In genomic region chr20:3189561-3190131, GRCh38 we compare ENCODE assay signal across 22 cellular contexts. TPM values are rescaled to one million over a fixed set of nuclear protein-coding genes. Genes with fewer than 3 reads are reported as not detected.
DNase-seq lines count a peak whose midpoint lies in the region; ATAC-seq lines count a peak whose summit lies in the region.
"Had no signal": no experiment of that assay in that cellular context is flagged by ENCODE, and none has a peak within 500 bp of the region (broad histone marks: within the 10 kb centered on the region; RNA-seq: fewer than 3 reads in every experiment).

No MANE protein-coding gene starts in this region.

- H3K36me3 ChIP-seq in CD4-positive, CD25-positive, alpha-beta regulatory T cell (ENCODE audit: control insufficient read depth, insufficient read depth, low read length): peaks cover 43% of the 10 kb centered on the region
- H3K36me3 ChIP-seq: uterus had no signal

- H3K4me1 Mint-ChIP-seq in activated CD4-positive, alpha-beta memory T cell treated with anti-CD3 and anti-CD28 coated beads for 36 hours (ENCODE audit: low read depth): peaks cover 7% of the 10 kb centered on the region
- H3K4me1 Mint-ChIP-seq in activated CD4-positive, alpha-beta memory T cell treated with anti-CD3 and anti-CD28 coated beads, Interleukin-2, amount 10 ng/mL, durations not matched to agents 7 days and 5 days: no peaks in the 10 kb centered on the region
- H3K4me1 Mint-ChIP-seq in CD4-positive, CD25-positive, alpha-beta regulatory T cell: peaks cover 0 to 3% (median 0%) of the 10 kb centered on the region in 4 donors
- peaks cover 6% of the 10 kb centered on the region for H3K4me1 Mint-ChIP-seq in activated naive CD8-positive, alpha-beta T cell treated with anti-CD3 and anti-CD28 coated beads for 36 hours
- H3K4me1 Mint-ChIP-seq in naive thymus-derived CD8-positive, alpha-beta T cell: peaks cover 0 to 9% (median 1%) of the 10 kb centered on the region in 4 donors
- H3K4me1 Mint-ChIP-seq: brain, memory B cell had no signal

- no peaks in the 10 kb centered on the region for H3K9me3 Mint-ChIP-seq in activated CD4-positive, alpha-beta memory T cell treated with anti-CD3 and anti-CD28 coated beads for 36 hours
- H3K9me3 Mint-ChIP-seq in activated CD4-positive, alpha-beta memory T cell treated with anti-CD3 and anti-CD28 coated beads, Interleukin-2, amount 10 ng/mL, durations not matched to agents 7 days and 5 days: no peaks in the 10 kb centered on the region
- H3K9me3 Mint-ChIP-seq in CD4-positive, CD25-positive, alpha-beta regulatory T cell: peaks cover 0 to 1% (median 0%) of the 10 kb centered on the region in 7 donors
- no peaks in the 10 kb centered on the region for H3K9me3 Mint-ChIP-seq in activated naive CD8-positive, alpha-beta T cell treated with anti-CD3 and anti-CD28 coated beads for 36 hours
- H3K9me3 Mint-ChIP-seq in naive thymus-derived CD8-positive, alpha-beta T cell: no peaks in the 10 kb centered on the region
- H3K9me3 Mint-ChIP-seq: brain, memory B cell had no signal

- no peak overlapping the region for H3K27ac ChIP-seq in CD4-positive, CD25-positive, alpha-beta regulatory T cell (ENCODE audit: insufficient read depth, low read length, poor library complexity, severe bottlenecking)
- H3K27ac ChIP-seq: C4-2B, HL-60, right lobe of liver, testis, uterus had no signal

- no peak overlapping the region for H3K4me3 Mint-ChIP-seq in activated CD4-positive, alpha-beta memory T cell treated with anti-CD3 and anti-CD28 coated beads for 36 hours
- no peak overlapping the region for H3K4me3 Mint-ChIP-seq in activated CD4-positive, alpha-beta memory T cell treated with anti-CD3 and anti-CD28 coated beads, Interleukin-2, amount 10 ng/mL, durations not matched to agents 7 days and 5 days
- no peak overlapping the region for H3K4me3 Mint-ChIP-seq in CD4-positive, CD25-positive, alpha-beta regulatory T cell
- no peak overlapping the region for H3K4me3 Mint-ChIP-seq in activated naive CD8-positive, alpha-beta T cell treated with anti-CD3 and anti-CD28 coated beads for 36 hours
- no peak overlapping the region for H3K4me3 Mint-ChIP-seq in naive thymus-derived CD8-positive, alpha-beta T cell
- H3K4me3 Mint-ChIP-seq: brain, memory B cell had no signal

- POLR2A ChIA-PET in activated CD4-positive, alpha-beta memory T cell treated with anti-CD3 and anti-CD28 coated beads for 36 hours (lab: Charles Lee): no interaction called here
- POLR2A ChIA-PET in activated CD4-positive, alpha-beta memory T cell treated with anti-CD3 and anti-CD28 coated beads, Interleukin-2, amount 10 ng/mL, durations not matched to agents 7 days and 5 days (lab: Charles Lee): interaction anchor here (0.9 kb wide), 1 partner anchor 20 kb away, joined by 3 read pairs; the partner anchor contains the start of gene ITPA
- POLR2A ChIA-PET in naive thymus-derived CD8-positive, alpha-beta T cell (lab: Charles Lee): no interaction called here

- peaks cover 33% of the 10 kb centered on the region for H3K36me3 Mint-ChIP-seq in activated CD4-positive, alpha-beta memory T cell treated with anti-CD3 and anti-CD28 coated beads for 36 hours
- peaks cover 46% of the 10 kb centered on the region for H3K36me3 Mint-ChIP-seq in activated CD4-positive, alpha-beta memory T cell treated with anti-CD3 and anti-CD28 coated beads, Interleukin-2, amount 10 ng/mL, durations not matched to agents 7 days and 5 days (ENCODE audit: low read depth)
- H3K36me3 Mint-ChIP-seq in CD4-positive, CD25-positive, alpha-beta regulatory T cell: peaks cover 35% of the 10 kb centered on the region
- peaks cover 10% of the 10 kb centered on the region for H3K36me3 Mint-ChIP-seq in activated naive CD8-positive, alpha-beta T cell treated with anti-CD3 and anti-CD28 coated beads for 36 hours
- peaks cover 0 to 63% (median 5%) of the 10 kb centered on the region in 3 donors for H3K36me3 Mint-ChIP-seq in naive thymus-derived CD8-positive, alpha-beta T cell

- H3K4me1 ChIP-seq in CD4-positive, CD25-positive, alpha-beta regulatory T cell (ENCODE audit: control insufficient read depth, insufficient read depth, low read length, poor library complexity, severe bottlenecking): no peaks in the 10 kb centered on the region
- H3K4me1 ChIP-seq: right lobe of liver, testis, uterus had no signal

- CTCF ChIA-PET in activated CD4-positive, alpha-beta memory T cell treated with anti-CD3 and anti-CD28 coated beads for 36 hours (lab: Charles Lee): no interaction called here
- CTCF ChIA-PET in activated CD4-positive, alpha-beta memory T cell treated with anti-CD3 and anti-CD28 coated beads, Interleukin-2, amount 10 ng/mL, durations not matched to agents 7 days and 5 days (lab: Charles Lee): no interaction called here

- no peaks in the 10 kb centered on the region for H3K27me3 ChIP-seq in CD4-positive, CD25-positive, alpha-beta regulatory T cell (ENCODE audit: control insufficient read depth, insufficient read depth, low read length)
- H3K27me3 ChIP-seq: right lobe of liver, testis, uterus had no signal

- no peak for ATAC-seq in CD4-positive, CD25-positive, alpha-beta regulatory T cell (ENCODE audit: low read depth in 2 of 2)
- no peak for ATAC-seq in naive thymus-derived CD8-positive, alpha-beta T cell
- no peak for ATAC-seq in GM21529 (IDR thresholded peaks at IDR 0.05; ENCODE audit: unreplicated experiment)

- H3K4me3 ChIP-seq in CD4-positive, CD25-positive, alpha-beta regulatory T cell (ENCODE audit: low read depth, low read length): no peak overlapping the region
- H3K4me3 ChIP-seq: right lobe of liver, testis, uterus had no signal

- intact Hi-C loops in activated CD4-positive, alpha-beta memory T cell treated with anti-CD3 and anti-CD28 coated beads for 36 hours (cut with micrococcal nuclease): no loop called here

- no peaks in the 10 kb centered on the region for H3K27me3 Mint-ChIP-seq in activated CD4-positive, alpha-beta memory T cell treated with anti-CD3 and anti-CD28 coated beads for 36 hours
- no peaks in the 10 kb centered on the region for H3K27me3 Mint-ChIP-seq in activated CD4-positive, alpha-beta memory T cell treated with anti-CD3 and anti-CD28 coated beads, Interleukin-2, amount 10 ng/mL, durations not matched to agents 7 days and 5 days
- no peaks in the 10 kb centered on the region for H3K27me3 Mint-ChIP-seq in CD4-positive, CD25-positive, alpha-beta regulatory T cell
- no peaks in the 10 kb centered on the region for H3K27me3 Mint-ChIP-seq in activated naive CD8-positive, alpha-beta T cell treated with anti-CD3 and anti-CD28 coated beads for 36 hours
- no peaks in the 10 kb centered on the region for H3K27me3 Mint-ChIP-seq in naive thymus-derived CD8-positive, alpha-beta T cell
- H3K27me3 Mint-ChIP-seq: brain, memory B cell had no signal

- no peak for DNase-seq in activated CD4-positive, alpha-beta memory T cell treated with anti-CD3 and anti-CD28 coated beads for 36 hours
- DNase-seq in activated CD4-positive, alpha-beta memory T cell treated with anti-CD3 and anti-CD28 coated beads, Interleukin-2, amount 10 ng/mL, durations not matched to agents 7 days and 5 days: no peak
- DNase-seq in CD4-positive, CD25-positive, alpha-beta regulatory T cell: no peak
- DNase-seq in activated naive CD8-positive, alpha-beta T cell treated with anti-CD3 and anti-CD28 coated beads for 36 hours: no peak
- DNase-seq in naive thymus-derived CD8-positive, alpha-beta T cell: no peak
- no peak for DNase-seq in activated CD8-positive, alpha-beta memory T cell treated with anti-CD3 and anti-CD28 coated beads for 24 hours
- no peak for DNase-seq in DMS 273 (lab: John Stamatoyannopoulos, UW; ENCODE audit: unreplicated experiment)
- DNase-seq: activated CD4-positive, alpha-beta T cell treated with anti-CD3 and anti-CD28 coated beads for 48 hours; cortex of kidney; NCI-H1048; NCI-H2029 treated with DMSO at 0.1 percent for 48 hours; NCI-H446 treated with DMSO at 0.1 percent for 48 hours; Right ventricle myocardium superior; stimulated activated CD4-positive, alpha-beta T cell treated with anti-CD3 and anti-CD28 coated beads, Interleukin-15, amount 100 ng/mL, for 24 hours; testis; uterus had no signal

- H3K27ac Mint-ChIP-seq in activated CD4-positive, alpha-beta memory T cell treated with anti-CD3 and anti-CD28 coated beads for 36 hours: peak overlapping the region; percentile 41
- no peak overlapping the region for H3K27ac Mint-ChIP-seq in activated CD4-positive, alpha-beta memory T cell treated with anti-CD3 and anti-CD28 coated beads, Interleukin-2, amount 10 ng/mL, durations not matched to agents 7 days and 5 days
- peak overlapping the region; percentile 15 to 86 (median 43) for H3K27ac Mint-ChIP-seq in CD4-positive, CD25-positive, alpha-beta regulatory T cell
- peak overlapping the region; percentile 22 for H3K27ac Mint-ChIP-seq in activated naive CD8-positive, alpha-beta T cell treated with anti-CD3 and anti-CD28 coated beads for 36 hours
- peak overlapping the region in 8 of 10 donors; percentile 41 to 80 (median 62) for H3K27ac Mint-ChIP-seq in naive thymus-derived CD8-positive, alpha-beta T cell
- H3K27ac Mint-ChIP-seq: memory B cell had no signal

- no peaks in the 10 kb centered on the region for H3K9me3 ChIP-seq in CD4-positive, CD25-positive, alpha-beta regulatory T cell (ENCODE audit: control insufficient read depth in 2 of 2, low read length in 2 of 2)
- H3K9me3 ChIP-seq: right lobe of liver, testis, uterus had no signal

RNA-seq across cellular contexts. Expression of gene DDRGK1, which starts 14.8 kb away (rescaled TPM):
- 10 to 100 TPM; 72.1 to 76.8 TPM for total RNA-seq in activated CD4-positive, alpha-beta memory T cell treated with anti-CD3 and anti-CD28 coated beads for 36 hours
- 10 to 100 TPM; 66.6 to 68.3 TPM for total RNA-seq in activated CD4-positive, alpha-beta memory T cell treated with anti-CD3 and anti-CD28 coated beads, Interleukin-2, amount 10 ng/mL, durations not matched to agents 7 days and 5 days
- 39.2 TPM for total RNA-seq in CD4-positive, CD25-positive, alpha-beta regulatory T cell
- polyA plus RNA-seq in CD4-positive, CD25-positive, alpha-beta regulatory T cell: 10 to 100 TPM; 44.7 to 53.8 (median 49.5) TPM
- 10 to 100 TPM; 58.8 to 62.0 TPM for total RNA-seq in activated naive CD8-positive, alpha-beta T cell treated with anti-CD3 and anti-CD28 coated beads for 36 hours
- total RNA-seq in naive thymus-derived CD8-positive, alpha-beta T cell: 10 to 100 TPM; 55.8 to 57.4 TPM
- polyA plus RNA-seq in naive thymus-derived CD8-positive, alpha-beta T cell: 10 to 100 TPM; 39.7 to 50.5 (median 44.1) TPM

RNA-seq across cellular contexts. Expression of gene LZTS3, which starts 16.3 kb away (rescaled TPM):
- total RNA-seq in activated CD4-positive, alpha-beta memory T cell treated with anti-CD3 and anti-CD28 coated beads for 36 hours: 1 to 10 TPM; 1.4 to 1.5 TPM
- 1 to 10 TPM in 1 of 2 experiments, under 1 TPM in 1; 0.90 to 1.0 TPM for total RNA-seq in activated CD4-positive, alpha-beta memory T cell treated with anti-CD3 and anti-CD28 coated beads, Interleukin-2, amount 10 ng/mL, durations not matched to agents 7 days and 5 days
- 24.2 TPM for total RNA-seq in CD4-positive, CD25-positive, alpha-beta regulatory T cell
- 1 to 10 TPM; 1.0 to 2.3 (median 1.1) TPM for polyA plus RNA-seq in CD4-positive, CD25-positive, alpha-beta regulatory T cell
- total RNA-seq in activated naive CD8-positive, alpha-beta T cell treated with anti-CD3 and anti-CD28 coated beads for 36 hours: 1 to 10 TPM; 1.6 TPM
- total RNA-seq in naive thymus-derived CD8-positive, alpha-beta T cell: 10 to 100 TPM; 25.5 to 26.6 TPM
- polyA plus RNA-seq in naive thymus-derived CD8-positive, alpha-beta T cell: 1 to 10 TPM; 2.0 to 3.8 (median 3.7) TPM

RNA-seq across cellular contexts. Expression of gene ITPA, which starts 19.7 kb away (rescaled TPM):
- total RNA-seq in activated CD4-positive, alpha-beta memory T cell treated with anti-CD3 and anti-CD28 coated beads for 36 hours: 10 to 100 TPM; 54.0 to 56.2 TPM
- 10 to 100 TPM; 42.3 to 49.2 TPM for total RNA-seq in activated CD4-positive, alpha-beta memory T cell treated with anti-CD3 and anti-CD28 coated beads, Interleukin-2, amount 10 ng/mL, durations not matched to agents 7 days and 5 days
- 51.1 TPM for total RNA-seq in CD4-positive, CD25-positive, alpha-beta regulatory T cell
- polyA plus RNA-seq in CD4-positive, CD25-positive, alpha-beta regulatory T cell: 10 to 100 TPM; 56.6 to 97.1 (median 88.5) TPM
- total RNA-seq in activated naive CD8-positive, alpha-beta T cell treated with anti-CD3 and anti-CD28 coated beads for 36 hours: 10 to 100 TPM; 70.7 to 74.0 TPM
- total RNA-seq in naive thymus-derived CD8-positive, alpha-beta T cell: 10 to 100 TPM; 51.7 to 57.6 TPM
- 10 to 100 TPM; 46.2 to 72.9 (median 56.9) TPM for polyA plus RNA-seq in naive thymus-derived CD8-positive, alpha-beta T cell

RNA-seq across cellular contexts. Expression of gene FASTKD5, which starts 30.0 kb away (rescaled TPM):
- total RNA-seq in activated CD4-positive, alpha-beta memory T cell treated with anti-CD3 and anti-CD28 coated beads for 36 hours: 10 to 100 TPM; 20.8 to 22.8 TPM
- 10 to 100 TPM; 20.1 to 20.8 TPM for total RNA-seq in activated CD4-positive, alpha-beta memory T cell treated with anti-CD3 and anti-CD28 coated beads, Interleukin-2, amount 10 ng/mL, durations not matched to agents 7 days and 5 days
- 35.0 TPM for total RNA-seq in CD4-positive, CD25-positive, alpha-beta regulatory T cell
- 10 to 100 TPM; 17.4 to 31.1 (median 25.8) TPM for polyA plus RNA-seq in CD4-positive, CD25-positive, alpha-beta regulatory T cell
- 10 to 100 TPM; 27.2 to 28.3 TPM for total RNA-seq in activated naive CD8-positive, alpha-beta T cell treated with anti-CD3 and anti-CD28 coated beads for 36 hours
- 10 to 100 TPM; 37.1 to 38.0 TPM for total RNA-seq in naive thymus-derived CD8-positive, alpha-beta T cell
- 10 to 100 TPM; 10.7 to 18.1 (median 17.5) TPM for polyA plus RNA-seq in naive thymus-derived CD8-positive, alpha-beta T cell

RNA-seq across cellular contexts. Expression of gene UBOX5, which starts 30.0 kb away (rescaled TPM):
- 1 to 10 TPM; 5.8 to 7.0 TPM for total RNA-seq in activated CD4-positive, alpha-beta memory T cell treated with anti-CD3 and anti-CD28 coated beads for 36 hours
- 10 to 100 TPM in 1 of 2 experiments, 1 to 10 TPM in 1; 8.4 to 10.7 TPM for total RNA-seq in activated CD4-positive, alpha-beta memory T cell treated with anti-CD3 and anti-CD28 coated beads, Interleukin-2, amount 10 ng/mL, durations not matched to agents 7 days and 5 days
- 9.3 TPM for total RNA-seq in CD4-positive, CD25-positive, alpha-beta regulatory T cell
- 1 to 10 TPM; 5.3 to 7.7 (median 6.8) TPM for polyA plus RNA-seq in CD4-positive, CD25-positive, alpha-beta regulatory T cell
- 1 to 10 TPM; 4.5 to 4.9 TPM for total RNA-seq in activated naive CD8-positive, alpha-beta T cell treated with anti-CD3 and anti-CD28 coated beads for 36 hours
- total RNA-seq in naive thymus-derived CD8-positive, alpha-beta T cell: 10 to 100 TPM; 15.7 to 15.8 TPM
- polyA plus RNA-seq in naive thymus-derived CD8-positive, alpha-beta T cell: 1 to 10 TPM; 4.5 to 8.6 (median 7.0) TPM
